24 cellular contexts compared by ENCODE assay signal in the genomic region with DNA sequence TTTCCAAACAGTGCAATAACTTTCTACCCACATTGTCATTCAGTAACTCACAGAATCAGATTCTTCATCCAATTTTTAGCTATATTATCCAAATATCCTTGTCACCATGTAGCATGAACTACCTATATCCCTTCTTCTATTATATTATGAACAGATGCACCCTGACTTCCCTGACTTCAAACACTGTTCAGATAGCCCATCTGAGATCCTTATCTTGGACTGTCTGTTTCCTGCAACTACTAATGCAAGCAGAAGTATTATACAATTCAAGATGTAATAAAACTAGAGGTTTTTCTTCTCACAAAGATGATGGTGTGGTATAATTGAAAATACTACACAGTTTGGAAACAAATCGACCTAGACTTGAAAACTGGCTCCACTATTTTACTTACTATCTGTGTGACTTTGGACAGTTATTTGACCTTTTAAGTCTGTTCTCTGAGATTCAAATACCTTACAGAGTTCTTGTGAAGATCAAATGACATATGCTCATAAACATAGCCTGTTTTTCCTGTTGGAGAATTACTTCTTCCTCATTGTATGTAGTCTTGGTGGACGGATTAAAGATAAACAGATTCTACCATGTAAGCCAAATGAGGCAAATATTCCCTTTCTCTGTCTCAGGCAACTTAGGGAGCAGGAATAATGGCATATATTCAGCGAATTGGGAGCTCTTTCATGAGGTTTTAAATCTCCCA.
"Had no signal": no experiment of that assay in that cellular context is flagged by ENCODE, and none has a peak within 500 bp of the region (broad histone marks: within the 10 kb centered on the region; RNA-seq: fewer than 3 reads in every experiment).

No MANE protein-coding gene starts in this region.

- H3K27ac Mint-ChIP-seq: activated CD8-positive, alpha-beta T cell treated with anti-CD3 and anti-CD28 coated beads, Interleukin-2, amount 10 ng/mL, durations not matched to agents 7 days and 5 days; activated naive CD4-positive, alpha-beta T cell treated with anti-CD3 and anti-CD28 coated beads, Interleukin-2, amount 50 U/mL, for 72 hours; dendritic cell treated with granulocyte-macrophage colony-stimulating factor and Interleukin-4, amounts not matched to agents 40 ng/mL and 50 ng/mL, for 4 days; memory B cell; naive B cell; stimulated activated memory B cell treated with anti-CD40 and anti-IgM and Interleukin-4, amounts not matched to agents 10 μg/mL and 1 μg/mL and 100 μg/mL, for 72 hours; T-helper 2 cell treated with Interferon-gamma antibody and Interleukin-4, amounts not matched to agents 5 μg/mL and 100 μg/mL, for 36 hours had no signal

- H3K9me3 ChIP-seq: ascending aorta, stomach, suprapubic skin, tibial nerve had no signal

- H3K27me3 Mint-ChIP-seq: dendritic cell treated with granulocyte-macrophage colony-stimulating factor and Interleukin-4, amounts not matched to agents 40 ng/mL and 50 ng/mL, for 4 days; memory B cell; naive B cell; stimulated activated memory B cell treated with anti-CD40 and anti-IgM and Interleukin-4, amounts not matched to agents 10 μg/mL and 1 μg/mL and 100 μg/mL, for 72 hours had no signal

- H3K27me3 ChIP-seq: ascending aorta, brain microvascular endothelial cell, stomach, suprapubic skin, tibial nerve had no signal

- H3K36me3 ChIP-seq: ascending aorta, brain microvascular endothelial cell, stomach, suprapubic skin, tibial nerve, WERI-Rb-1 had no signal

- H3K4me3 ChIP-seq: ascending aorta, stomach, suprapubic skin, tibial nerve had no signal

- H3K4me1 Mint-ChIP-seq: memory B cell; naive B cell; neural crest cell; stimulated activated memory B cell treated with anti-CD40 and anti-IgM and Interleukin-4, amounts not matched to agents 10 μg/mL and 1 μg/mL and 100 μg/mL, for 72 hours had no signal

- H3K27ac ChIP-seq: ascending aorta, brain microvascular endothelial cell, stomach, suprapubic skin, tibial nerve, WERI-Rb-1 had no signal

- H3K4me1 ChIP-seq: ascending aorta, stomach, suprapubic skin, tibial nerve had no signal

- H3K9me3 Mint-ChIP-seq: naive B cell; neural crest cell; stimulated activated memory B cell treated with anti-CD40 and anti-IgM and Interleukin-4, amounts not matched to agents 10 μg/mL and 1 μg/mL and 100 μg/mL, for 72 hours had no signal

- H3K4me3 Mint-ChIP-seq: activated CD8-positive, alpha-beta T cell treated with anti-CD3 and anti-CD28 coated beads, Interleukin-2, amount 10 ng/mL, durations not matched to agents 7 days and 5 days; dendritic cell treated with granulocyte-macrophage colony-stimulating factor and Interleukin-4, amounts not matched to agents 40 ng/mL and 50 ng/mL, for 4 days; memory B cell; naive B cell; neural crest cell; stimulated activated memory B cell treated with anti-CD40 and anti-IgM and Interleukin-4, amounts not matched to agents 10 μg/mL and 1 μg/mL and 100 μg/mL, for 72 hours; T-helper 2 cell treated with Interferon-gamma antibody and Interleukin-4, amounts not matched to agents 5 μg/mL and 100 μg/mL, for 36 hours had no signal

- H3K36me3 Mint-ChIP-seq: activated naive CD4-positive, alpha-beta T cell treated with anti-CD3 and anti-CD28 coated beads, Interleukin-2, amount 50 U/mL, for 72 hours; memory B cell; naive B cell; stimulated activated memory B cell treated with anti-CD40 and anti-IgM and Interleukin-4, amounts not matched to agents 10 μg/mL and 1 μg/mL and 100 μg/mL, for 72 hours had no signal

- DNase-seq: activated CD4-positive, alpha-beta T cell treated with anti-CD3 and anti-CD28 coated beads for 1 hour; activated CD4-positive, alpha-beta T cell treated with anti-CD3 and anti-CD28 coated beads, Interleukin-2, amount 50 U/mL, for 1 hour; activated CD8-positive, alpha-beta T cell treated with anti-CD3 and anti-CD28 coated beads, Interleukin-2, amount 10 ng/mL, durations not matched to agents 7 days and 5 days; activated T-cell treated with anti-CD3 and anti-CD28 coated beads, Interleukin-2, amount 50 U/mL, for 1 hour; brain microvascular endothelial cell; caudate nucleus; effector CD8-positive, alpha-beta T cell; foreskin melanocyte; glutamatergic neuron; hypothalamus; naive B cell; small intestine; stimulated activated CD4-positive, alpha-beta T cell treated with anti-CD3 and anti-CD28 coated beads, Interleukin-15, amount 100 ng/mL, for 24 hours; stomach; WERI-Rb-1 had no signal
